Comparison of ENCODE assay signal across 8 cellular contexts in the genomic region with DNA sequence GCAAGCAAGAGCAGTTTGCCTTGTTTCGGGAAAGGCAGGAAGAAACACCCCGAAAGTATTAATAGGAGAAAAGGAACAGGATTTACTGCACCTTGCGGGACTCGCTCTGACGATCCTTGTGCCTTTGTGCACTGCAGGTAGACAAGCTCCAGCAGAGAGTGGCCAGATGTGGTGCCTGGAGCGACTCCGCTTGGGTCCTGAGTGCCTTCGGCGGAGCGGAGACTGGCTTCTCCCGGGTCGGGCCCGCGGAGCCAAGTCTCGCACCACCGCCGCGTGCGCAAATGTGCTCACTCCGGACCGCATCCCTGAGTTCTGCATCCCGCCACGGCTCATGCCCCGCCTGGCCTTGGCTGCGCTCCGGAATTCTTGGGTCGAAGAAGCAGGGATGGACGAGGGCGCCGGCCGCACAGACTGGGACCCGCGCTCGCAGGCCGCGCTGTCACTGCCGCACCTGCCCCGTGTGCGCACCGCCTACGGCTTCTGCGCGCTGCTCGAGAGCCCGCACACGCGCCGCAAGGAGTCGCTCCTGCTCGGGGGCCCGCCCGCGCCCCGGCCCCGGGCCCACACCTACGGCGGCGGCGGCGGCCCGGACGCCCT. TPM values are rescaled to one million over a fixed set of nuclear protein-coding genes. Genes with fewer than 3 reads are reported as not detected.
DNase-seq lines count a peak whose midpoint lies in the region; ATAC-seq, FAIRE-seq and TF ChIP-seq lines count a peak whose summit lies in the region.

No MANE protein-coding gene starts in this region.

- H3K4me1 ChIP-seq in SK-N-SH (ENCODE audit: control insufficient read depth in 1 of 2, insufficient read depth in 2 of 2, low read depth in 1 of 2, low read length in 1 of 2) (no peaks in the 10 kb centered on the region; a peak in 1 of 4 replicates), HepG2 (ENCODE audit: insufficient read depth, low read length) (peaks cover 34% of the 10 kb centered on the region)

- DNase-seq in activated T-cell treated with anti-CD3 and anti-CD28 coated beads for 48 hours (ENCODE audit: low read depth) (peak; percentile 26), activated T-cell treated with anti-CD3 and anti-CD28 coated beads for 4 hours (no peak), SK-N-SH (peak; percentile 49), bronchial epithelial cell (ENCODE audit: low read depth) (no peak), HepG2 (ENCODE audit: low spot score) (no peak), foreskin melanocyte (no peak)
- DNase-seq in stimulated activated CD8-positive, alpha-beta memory T cell treated with anti-CD3 and anti-CD28 coated beads, Interleukin-15, amount 100 ng/mL, for 24 hours (ENCODE audit: low read depth) = peak; percentile 7

- no peak overlapping the region for H3K27ac ChIP-seq in SK-N-SH (ENCODE audit: low read depth in 2 of 2, low read length in 1 of 2)
- H3K27ac ChIP-seq in HepG2 (ENCODE audit: extremely low read length, insufficient read depth, low read length) = no peak overlapping the region

- in situ Hi-C loops in HepG2 (cut with HindIII; ENCODE audit: extremely low pct_ligation_motif_present, low pct_unique_long_range_greater_than_20kb) = loop anchor here (5.0 kb wide), 1 partner anchor 195 kb away; no protein-coding TSS in a partner anchor

- H3K4me3 ChIP-seq in SK-N-SH (ENCODE audit: low read depth in 2 of 2, low read length in 1 of 2) (peak overlapping the region in 1 of 2 experiments; percentile 56; a peak in 2 of 4 replicates), bronchial epithelial cell (ENCODE audit: low read depth, low read length) (peak overlapping the region; percentile 38), HepG2 (replicated peaks in 1 of 3; ENCODE audit: insufficient read depth in 1 of 3, low read depth in 2 of 3, low read length in 3 of 3) (peak overlapping the region; percentile 41 to 75 (median 48))

- H3K36me3 ChIP-seq in SK-N-SH (replicated peaks in 1 of 2; ENCODE audit: control insufficient read depth in 1 of 2, insufficient read depth in 2 of 2, low read length in 1 of 2) (no peaks in the 10 kb centered on the region), bronchial epithelial cell (ENCODE audit: control insufficient read depth, insufficient read depth, low read length) (no peaks in the 10 kb centered on the region), HepG2 (replicated peaks in 1 of 2; ENCODE audit: control insufficient read depth in 1 of 2, insufficient read depth in 2 of 2, low read length in 2 of 2) (no peaks in the 10 kb centered on the region)

- H4K20me1 ChIP-seq in SK-N-SH (ENCODE audit: insufficient read depth) (no peaks in the 10 kb centered on the region), HepG2 (ENCODE audit: insufficient read depth, low read length) (no peaks in the 10 kb centered on the region; the same call in 1 of the 2 replicates)

- no peak for TF ChIP-seq EP300 in SK-N-SH (IDR thresholded peaks at IDR 0.05; ENCODE audit: borderline replicate concordance in 1 of 2, low read depth in 1 of 2, low read length in 1 of 2)
- no peak for TF ChIP-seq EP300 in HepG2 (IDR thresholded peaks at IDR 0.05; ENCODE audit: low read depth in 2 of 2, low read length in 2 of 2)
- TF ChIP-seq EP300 in HepG2 (CRISPR knock-in tag; IDR thresholded peaks at IDR 0.05; ENCODE audit: borderline replicate concordance) = no peak

- CTCF ChIA-PET in SK-N-SH (lab: Yijun Ruan, JAX) (interaction anchor here (0.6 to 2.1 kb wide), 7 partner anchors 8 to 195 kb away, joined by 3 to 10 read pairs (median 3); no protein-coding TSS in a partner anchor), HepG2 (lab: Yijun Ruan, JAX; ENCODE audit: low intra/inter-chr PET ratio, low total read pairs) (no interaction called here)

- H3K27me3 ChIP-seq in SK-N-SH (ENCODE audit: insufficient read depth) = no peaks in the 10 kb centered on the region
- H3K27me3 ChIP-seq in bronchial epithelial cell (ENCODE audit: control insufficient read depth, insufficient read depth, low read length) = no peaks in the 10 kb centered on the region
- peaks cover 0 to 3% of the 10 kb centered on the region in 2 experiments; a peak in 1 of 5 replicates for H3K27me3 ChIP-seq in HepG2 (ENCODE audit: control insufficient read depth in 1 of 2, insufficient read depth in 2 of 2, low read length in 2 of 2)

- H3K9ac ChIP-seq in SK-N-SH = no peak overlapping the region
- no peak overlapping the region for H3K9ac ChIP-seq in HepG2 (ENCODE audit: insufficient read depth, low read depth, low read length)

- TF ChIP-seq POLR2A in HepG2 (IDR thresholded peaks at IDR 0.05; ENCODE audit: insufficient read depth in 1 of 2, low read depth in 2 of 2, low read length in 2 of 2) = no peak

- ATAC-seq in HepG2 (peak; percentile 69), GM21737 (IDR thresholded peaks at IDR 0.05; ENCODE audit: unreplicated experiment) (no peak)

- no peaks in the 10 kb centered on the region for H3K9me2 ChIP-seq in SK-N-SH

- H3K9me3 ChIP-seq in SK-N-SH = no peaks in the 10 kb centered on the region
- no peaks in the 10 kb centered on the region for H3K9me3 ChIP-seq in HepG2 (ENCODE audit: low read length)

- no peak overlapping the region for H3K4me2 ChIP-seq in SK-N-SH
- peak overlapping the region; percentile 96 for H3K4me2 ChIP-seq in HepG2 (ENCODE audit: low read depth, low read length)

- WGBS in SK-N-SH (ENCODE audit: low lambda C conversion rate) = 69% methylated on average over 16 of the region's 62 CpGs
- WGBS in HepG2 (ENCODE audit: low lambda C conversion rate) = 0% methylated on average over 13 of the region's 62 CpGs

- H3K79me2 ChIP-seq in SK-N-SH (ENCODE audit: insufficient read depth) = no peaks in the 10 kb centered on the region
- H3K79me2 ChIP-seq in HepG2 (ENCODE audit: insufficient read depth, low read length) = no peaks in the 10 kb centered on the region

- POLR2A ChIA-PET in SK-N-SH (lab: Yijun Ruan, JAX) = no interaction called here
- POLR2A ChIA-PET in HepG2 (lab: Yijun Ruan, JAX) = no interaction called here

- intact Hi-C loops in HepG2 (cut with micrococcal nuclease; ENCODE audit: unreplicated experiment) = loop anchor here (1.0 kb wide), 1 partner anchor 46 kb away; no protein-coding TSS in a partner anchor

- H2AFZ ChIP-seq in SK-N-SH (ENCODE audit: low read depth) = no peak overlapping the region
- H2AFZ ChIP-seq in HepG2 (ENCODE audit: low read length) = no peak overlapping the region

- FAIRE-seq in bronchial epithelial cell (lab: Jason Lieb, UNC) (no peak), HepG2 (lab: Jason Lieb, UNC) (no peak)

- H3F3A ChIP-seq in SK-N-SH (replicated peaks; ENCODE audit: insufficient read depth) = peaks cover 10% of the 10 kb centered on the region

- BruUV-seq in HepG2 (replicated peaks; lab: Mats Ljungman, UMichigan) = no TSS peak

- no peak for TF ChIP-seq RAD21 in SK-N-SH (IDR thresholded peaks at IDR 0.05; ENCODE audit: low read length)
- TF ChIP-seq RAD21 in HepG2 (CRISPR knock-in tag; IDR thresholded peaks at IDR 0.05) = no peak

- TF ChIP-seq CTCF in SK-N-SH (IDR thresholded peaks at IDR 0.05) (no peak), bronchial epithelial cell (IDR thresholded peaks at IDR 0.05; ENCODE audit: insufficient read depth, low read length, severe bottlenecking) (no peak), HepG2 (CRISPR knock-in tag; IDR thresholded peaks at IDR 0.05) (peak; percentile 27; the same call in 1 of the 2 replicates)

RNA-seq across cellular contexts. Expression of a gene that starts 0.8 kb away (rescaled TPM):
- not detected in 2 replicates for polyA plus RNA-seq in SK-N-SH (2012; rRNA removed)
- under 0.01 TPM in 1 of 2 replicates, not detected in the other for polyA plus RNA-seq in SK-N-SH (2012; cell fraction: cytosol; rRNA removed)
- not detected in 2 replicates for polyA plus RNA-seq in SK-N-SH (2012; cell fraction: nucleus; rRNA removed)
- total RNA-seq in bronchial epithelial cell = 0.53 and 1.3 TPM in 2 replicates
- total RNA-seq in HepG2 (2016; rRNA removed; fragmentation: Illumina TruSeq; extraction: Trizol) = 0.17 and 0.20 TPM in 2 replicates
- total RNA-seq in HepG2 (2016; cell fraction: cytosol; rRNA removed; fragmentation: Illumina TruSeq; extraction: Trizol; ENCODE audit: low read depth) = 0.09 and 0.10 TPM in 2 replicates
- total RNA-seq in HepG2 (2016; cell fraction: insoluble cytoplasmic fraction; rRNA removed; fragmentation: Illumina TruSeq; extraction: Trizol) = 0.26 and 0.34 TPM in 2 replicates
- 0.22 and 0.28 TPM in 2 replicates for total RNA-seq in HepG2 (2016; cell fraction: membrane; rRNA removed; fragmentation: Illumina TruSeq; extraction: Trizol)
- total RNA-seq in HepG2 (2016; cell fraction: nucleus; rRNA removed; fragmentation: Illumina TruSeq; extraction: Trizol) = 0.16 and 0.25 TPM in 2 replicates
- not detected in 2 replicates for polyA plus RNA-seq in HepG2 (2011; rRNA removed)
- not detected in 2 replicates for polyA plus RNA-seq in HepG2 (2011; cell fraction: cytosol; rRNA removed)
- 0.03 TPM in 1 of 2 replicates, not detected in the other for polyA plus RNA-seq in HepG2 (2011; cell fraction: nucleus; rRNA removed)
- polyA plus RNA-seq in HepG2 (2012) = not detected in 2 replicates
- polyA plus RNA-seq in HepG2 (2016; cell fraction: cytosol; fragmentation: Illumina TruSeq; extraction: Trizol; ENCODE audit: low read depth) = not detected in 2 replicates
- 0.30 and 0.31 TPM in 2 replicates for polyA plus RNA-seq in HepG2 (2016; cell fraction: insoluble cytoplasmic fraction; fragmentation: Illumina TruSeq; extraction: Trizol; ENCODE audit: low read depth)
- 0.08 TPM in 1 of 2 replicates, not detected in the other for polyA plus RNA-seq in HepG2 (2016; cell fraction: membrane; fragmentation: Illumina TruSeq; extraction: Trizol; ENCODE audit: low read depth)
- 0.30 and 0.51 TPM in 2 replicates for polyA plus RNA-seq in HepG2 (2016; cell fraction: nucleus; fragmentation: Illumina TruSeq; extraction: Trizol; ENCODE audit: insufficient read depth, low read depth)
- 0.04 TPM in 1 of 2 replicates, not detected in the other for polyA minus RNA-seq in HepG2 (2011; rRNA and poly(A)+ RNA removed; ENCODE audit: low replicate concordance)
- polyA minus RNA-seq in HepG2 (2011; cell fraction: cytosol; rRNA and poly(A)+ RNA removed) = not detected in 2 replicates
- polyA minus RNA-seq in HepG2 (2011; cell fraction: nucleus; rRNA and poly(A)+ RNA removed) = not detected in 2 replicates

RNA-seq across cellular contexts. Expression of a gene that starts 7.3 kb away (rescaled TPM):
- polyA plus RNA-seq in SK-N-SH (2012; rRNA removed) (5.7 and 6.9 TPM in 2 replicates), HepG2 (2011; rRNA removed) (9.1 and 10.9 TPM in 2 replicates)
- polyA plus RNA-seq in SK-N-SH (2012; cell fraction: cytosol; rRNA removed) = 8.2 and 8.3 TPM in 2 replicates
- polyA plus RNA-seq in SK-N-SH (2012; cell fraction: nucleus; rRNA removed) = 9.0 and 18.3 TPM in 2 replicates
- total RNA-seq in bronchial epithelial cell (35.0 and 40.2 TPM in 2 replicates), HepG2 (2016; rRNA removed; fragmentation: Illumina TruSeq; extraction: Trizol) (26.8 and 27.6 TPM in 2 replicates)
- 3.3 and 3.6 TPM in 2 replicates for total RNA-seq in HepG2 (2016; cell fraction: cytosol; rRNA removed; fragmentation: Illumina TruSeq; extraction: Trizol; ENCODE audit: low read depth)
- total RNA-seq in HepG2 (2016; cell fraction: insoluble cytoplasmic fraction; rRNA removed; fragmentation: Illumina TruSeq; extraction: Trizol) = 24.0 and 25.4 TPM in 2 replicates
- 3.6 and 4.9 TPM in 2 replicates for total RNA-seq in HepG2 (2016; cell fraction: membrane; rRNA removed; fragmentation: Illumina TruSeq; extraction: Trizol)
- 89.1 and 91.0 TPM in 2 replicates for total RNA-seq in HepG2 (2016; cell fraction: nucleus; rRNA removed; fragmentation: Illumina TruSeq; extraction: Trizol)
- 3.6 and 5.3 TPM in 2 replicates for polyA plus RNA-seq in HepG2 (2011; cell fraction: cytosol; rRNA removed)
- polyA plus RNA-seq in HepG2 (2011; cell fraction: nucleus; rRNA removed) = 21.5 and 22.4 TPM in 2 replicates
- polyA plus RNA-seq in HepG2 (2012) = 13.0 and 13.7 TPM in 2 replicates
- polyA plus RNA-seq in HepG2 (2016; cell fraction: cytosol; fragmentation: Illumina TruSeq; extraction: Trizol; ENCODE audit: low read depth) = 0.58 and 0.61 TPM in 2 replicates
- 10.6 and 13.4 TPM in 2 replicates for polyA plus RNA-seq in HepG2 (2016; cell fraction: insoluble cytoplasmic fraction; fragmentation: Illumina TruSeq; extraction: Trizol; ENCODE audit: low read depth)
- 0.87 and 1.5 TPM in 2 replicates for polyA plus RNA-seq in HepG2 (2016; cell fraction: membrane; fragmentation: Illumina TruSeq; extraction: Trizol; ENCODE audit: low read depth)
- polyA plus RNA-seq in HepG2 (2016; cell fraction: nucleus; fragmentation: Illumina TruSeq; extraction: Trizol; ENCODE audit: insufficient read depth, low read depth) = 51.1 and 54.5 TPM in 2 replicates
- polyA minus RNA-seq in HepG2 (2011; rRNA and poly(A)+ RNA removed; ENCODE audit: low replicate concordance) = 35.0 and 40.3 TPM in 2 replicates
- polyA minus RNA-seq in HepG2 (2011; cell fraction: cytosol; rRNA and poly(A)+ RNA removed) = 33.1 and 34.0 TPM in 2 replicates
- 230 and 238 TPM in 2 replicates for polyA minus RNA-seq in HepG2 (2011; cell fraction: nucleus; rRNA and poly(A)+ RNA removed)

Comparison
In these comparisons a context has a peak if more than half of its experiments do, and no peak if none do; other contexts are left out.
1. DNase-seq: peak in activated T-cell treated with anti-CD3 and anti-CD28 coated beads for 48 hours (single experiment), SK-N-SH (single experiment) and stimulated activated CD8-positive, alpha-beta memory T cell treated with anti-CD3 and anti-CD28 coated beads, Interleukin-15, amount 100 ng/mL, for 24 hours (single experiment); none in activated T-cell treated with anti-CD3 and anti-CD28 coated beads for 4 hours (single experiment), bronchial epithelial cell (single experiment), HepG2 (single experiment) and foreskin melanocyte (single experiment).